26 cellular contexts compared by ENCODE assay signal in genomic region chr4:32684160-32684559, GRCh38.
"Had no signal": no experiment of that assay in that cellular context is flagged by ENCODE, and none has a peak within 500 bp of the region (broad histone marks: within the 10 kb centered on the region; RNA-seq: fewer than 3 reads in every experiment).

No MANE protein-coding gene starts in this region.

- ATAC-seq: foreskin keratinocyte, left cardiac atrium, lower lobe of right lung, natural killer cell, pancreas, right cardiac atrium had no signal

- H3K4me1 ChIP-seq: colonic mucosa, foreskin keratinocyte, left ventricle myocardium inferior, lower lobe of right lung, neural progenitor cell, pancreas, suprapubic skin, tibial artery, upper lobe of left lung, vagina had no signal

- FAIRE-seq: endothelial cell of umbilical vein, kidney, pancreas, small intestine had no signal

- H3K9ac ChIP-seq: neural progenitor cell had no signal

- H3K27me3 ChIP-seq: colonic mucosa, foreskin keratinocyte, neural progenitor cell, pancreas, suprapubic skin, tibial artery, upper lobe of left lung, vagina had no signal

- DNase-seq: colonic mucosa; dermis blood vessel endothelial cell; erythroblast; foreskin keratinocyte; immature natural killer cell; kidney; left cardiac atrium; left ventricle myocardium inferior; lower lobe of right lung; natural killer cell; nucleus accumbens; pancreas; right cardiac atrium; small intestine; stimulated activated CD4-positive, alpha-beta T cell treated with anti-CD3 and anti-CD28 coated beads, Interleukin-12 subunit alpha, Interleukin-12 subunit beta, amount 100 ng/mL, for 4 hours; stimulated activated CD4-positive, alpha-beta T cell treated with anti-CD3 and anti-CD28 coated beads, Interleukin-2, amount 100 ng/mL, for 48 hours; stimulated activated naive CD4-positive, alpha-beta T cell treated with Interleukin-2 at 50 U/mL for 16 hours; tibial artery; upper lobe of left lung had no signal

- H3K27ac Mint-ChIP-seq: immature natural killer cell, memory B cell, mesothelial cell of epicardium, natural killer cell, neural progenitor cell, progenitor cell of endocrine pancreas had no signal

- H3K4me3 Mint-ChIP-seq: immature natural killer cell, memory B cell, mesothelial cell of epicardium, natural killer cell, neural progenitor cell had no signal

- H3K4me3 ChIP-seq: colonic mucosa, left ventricle myocardium inferior, lower lobe of right lung, neural progenitor cell, pancreas, suprapubic skin, tibial artery, upper lobe of left lung, vagina had no signal

- H3K36me3 Mint-ChIP-seq: immature natural killer cell, memory B cell, mesothelial cell of epicardium, neural progenitor cell had no signal

- H3K36me3 ChIP-seq: colonic mucosa, left ventricle myocardium inferior, lower lobe of right lung, neural progenitor cell, pancreas, suprapubic skin, tibial artery, upper lobe of left lung, vagina had no signal

- H3K9me3 ChIP-seq: colonic mucosa, lower lobe of right lung, pancreas, suprapubic skin, tibial artery, upper lobe of left lung, vagina had no signal

- H3K27ac ChIP-seq: colonic mucosa, foreskin keratinocyte, left ventricle myocardium inferior, lower lobe of right lung, neural progenitor cell, pancreas, suprapubic skin, tibial artery, upper lobe of left lung, vagina had no signal

- H3K27me3 Mint-ChIP-seq: memory B cell, progenitor cell of endocrine pancreas had no signal

- H3K4me1 Mint-ChIP-seq: immature natural killer cell, memory B cell, mesothelial cell of epicardium, natural killer cell had no signal
